17 cellular contexts compared by ENCODE assay signal in the genomic region with DNA sequence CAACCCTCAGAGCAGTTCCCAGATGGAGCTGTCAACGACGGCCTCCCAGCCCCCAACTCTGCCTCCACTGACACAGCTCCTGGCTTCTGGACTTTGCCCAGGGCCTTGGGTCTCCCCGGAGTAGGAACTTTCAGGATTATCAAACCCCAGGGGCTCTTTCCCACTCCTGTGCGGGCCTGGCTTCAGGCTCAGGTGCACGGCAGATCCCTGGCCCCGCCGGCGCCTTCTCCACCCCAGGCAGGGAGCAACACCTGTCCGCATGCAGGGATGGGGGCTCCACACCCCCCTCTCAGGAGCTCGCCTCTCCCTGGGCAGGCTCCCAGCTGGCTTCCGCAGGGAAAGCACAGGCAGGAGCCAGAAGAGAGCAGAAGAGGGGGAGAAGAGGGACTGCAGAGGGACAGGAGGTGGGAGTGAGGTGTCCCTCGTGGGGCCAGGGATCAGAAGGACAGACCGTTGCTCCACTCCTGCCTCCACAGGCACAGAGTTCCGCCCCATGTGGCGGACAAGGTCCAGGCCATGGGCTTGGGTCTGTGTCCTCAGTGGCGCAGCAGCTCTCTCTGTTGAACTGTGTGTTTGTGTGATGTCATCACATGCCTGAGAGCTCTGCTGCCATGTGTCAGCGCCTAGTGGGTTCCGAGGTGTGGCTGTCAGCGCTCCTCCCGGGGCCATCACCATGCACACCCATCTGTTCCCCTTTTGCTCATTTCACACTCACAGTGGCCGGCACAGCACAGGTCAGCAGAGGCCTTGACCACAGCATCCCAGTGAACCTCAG.
DNase-seq lines count a peak whose midpoint lies in the region; ATAC-seq, FAIRE-seq and TF ChIP-seq lines count a peak whose summit lies in the region.
"Had no signal": no experiment of that assay in that cellular context is flagged by ENCODE, and none has a peak within 500 bp of the region (broad histone marks: within the 10 kb centered on the region; RNA-seq: fewer than 3 reads in every experiment).

No MANE protein-coding gene starts in this region.

- no peaks in the 10 kb centered on the region for H3K79me1 ChIP-seq in H1 (ENCODE audit: low read depth, low read length)

- TF ChIP-seq CTCF in H1 (IDR thresholded peaks at IDR 0.05; ENCODE audit: control extremely low read depth in 1 of 3, insufficient read depth in 1 of 3, low read depth in 1 of 3, low read length in 3 of 3) = no peak

- DNase-seq in HuH-7.5 (ENCODE audit: low spot score) = peak; percentile 52
- peak; percentile 76 for DNase-seq in NCI-H2171 (lab: John Stamatoyannopoulos, UW)
- no peak for DNase-seq in H1 (ENCODE audit: low read depth in 1 of 2, low spot score in 2 of 2)
- DNase-seq in mucosa of gallbladder (ENCODE audit: low spot score) = peak; percentile 56
- DNase-seq in SKM-1 treated with dmso at 0.1 percent for 144 hours (lab: John Stamatoyannopoulos, UW; ENCODE audit: unreplicated experiment) = no peak
- DNase-seq in NCI-H2081 treated with DMSO at 0.1 percent for 48 hours (lab: John Stamatoyannopoulos, UW) = no peak
- DNase-seq: activated CD4-positive, alpha-beta T cell treated with anti-CD3 and anti-CD28 coated beads for 1 hour; activated T-cell treated with anti-CD3 and anti-CD28 coated beads for 4 hours; DMS79; effector CD8-positive, alpha-beta T cell; NCI-H446 treated with DMSO at 0.1 percent for 48 hours had no signal

- no peak overlapping the region for H2BK12ac ChIP-seq in H1 (ENCODE audit: low read depth, low read length)

- TF ChIP-seq RAD21 in H1 (IDR thresholded peaks at IDR 0.05 in 1 of 2, conservative IDR thresholded peaks at IDR 0.05 in 1 of 2; ENCODE audit: low read depth in 2 of 2, low read length in 2 of 2) = no peak

- no peak overlapping the region for H3K4ac ChIP-seq in H1 (replicated peaks; ENCODE audit: insufficient read length, low read depth, low read length)

- H3K18ac ChIP-seq in H1 (ENCODE audit: extremely low read depth, low read length) = no peak overlapping the region

- no peak overlapping the region for H3K4me3 ChIP-seq in H1 (ENCODE audit: extremely low read depth in 1 of 4, insufficient read depth in 2 of 4, low read depth in 3 of 4, low read length in 4 of 4)
- H3K4me3 ChIP-seq: Peyer's patch, thoracic aorta had no signal

- 88% methylated on average over 21 of the region's 21 CpGs; no CpG with 5 or more reads in 1 of the 2 experiments for WGBS in H1 (ENCODE audit: extremely low coverage in 1 of 2, insufficient coverage in 1 of 2, insufficient read length in 1 of 2, insufficient replicate concordance in 2 of 2, low coverage in 1 of 2, low lambda C conversion rate in 2 of 2, missing lambda C conversion rate in 1 of 2), 2 experiments

- H3K9me3 ChIP-seq in H1 (ENCODE audit: insufficient read depth in 2 of 2, low read depth in 1 of 2, low read length in 1 of 2) = no peaks in the 10 kb centered on the region
- H3K9me3 ChIP-seq: Peyer's patch, thoracic aorta had no signal

- no peak overlapping the region for H2BK20ac ChIP-seq in H1 (ENCODE audit: low read length)

- H4K20me1 ChIP-seq in H1 (replicated peaks in 1 of 2; ENCODE audit: control insufficient read depth in 1 of 2, insufficient read depth in 2 of 2, low read length in 2 of 2) = peaks cover 0 to 8% of the 10 kb centered on the region in 2 experiments

- peaks cover 16 to 33% (median 29%) of the 10 kb centered on the region in 4 experiments for H3K36me3 ChIP-seq in H1 (ENCODE audit: control insufficient read depth in 2 of 4, insufficient read depth in 4 of 4, low read length in 3 of 4)
- H3K36me3 ChIP-seq: thoracic aorta had no signal

- peaks cover 10% of the 10 kb centered on the region; the same call in 1 of the 2 replicates for H3K23me2 ChIP-seq in H1 (ENCODE audit: low read depth, low read length)

- TF ChIP-seq POLR2A in H1 (IDR thresholded peaks at IDR 0.05; ENCODE audit: control extremely low read depth in 1 of 2, low read depth in 2 of 2, low read length in 2 of 2) = no peak

- no peak overlapping the region for H3K4me2 ChIP-seq in H1 (ENCODE audit: insufficient read depth in 1 of 2, low read depth in 2 of 2, low read length in 2 of 2)

- no peak overlapping the region for H3K56ac ChIP-seq in H1 (replicated peaks; ENCODE audit: insufficient read length, low read depth, low read length)

- TF ChIP-seq EP300 in H1 (IDR thresholded peaks at IDR 0.05; ENCODE audit: borderline replicate concordance in 1 of 2, low read depth in 2 of 2, low read length in 2 of 2) = no peak

- H3K27ac ChIP-seq in H1 (ENCODE audit: low read depth, low read length) = no peak overlapping the region
- H3K27ac ChIP-seq: thoracic aorta had no signal

- no peak overlapping the region for H3K9ac ChIP-seq in H1 (replicated peaks in 1 of 4; ENCODE audit: extremely low read depth in 1 of 4, low read depth in 3 of 4, low read length in 3 of 4)

- H3K27me3 ChIP-seq in H1 (replicated peaks in 1 of 4; ENCODE audit: control insufficient read depth in 3 of 4, extremely low read depth in 1 of 4, insufficient read depth in 3 of 4, low read length in 3 of 4) = no peaks in the 10 kb centered on the region
- H3K27me3 ChIP-seq: Peyer's patch had no signal

- H4K5ac ChIP-seq in H1 (ENCODE audit: insufficient read length, low read depth, low read length) = no peak overlapping the region

- no peak overlapping the region for H3K14ac ChIP-seq in H1 (ENCODE audit: insufficient read length)

- CTCF ChIA-PET in H1 (lab: Charles Lee; ENCODE audit: partially characterized antibody) = interaction anchor here (1.0 kb wide), 1 partner anchor 168 kb away, joined by 3 read pairs; no protein-coding TSS in a partner anchor

- FAIRE-seq in H1 (lab: Jason Lieb, UNC) = no peak
- FAIRE-seq: bronchial epithelial cell had no signal

- H2AFZ ChIP-seq in H1 (ENCODE audit: low read length) = no peak overlapping the region

- POLR2A ChIA-PET in H1 (lab: Charles Lee; ENCODE audit: partially characterized antibody) = interaction anchor here (0.8 to 1.1 kb wide), 2 partner anchors 9 to 20 kb away, joined by 3 read pairs; no protein-coding TSS in a partner anchor

- no peak overlapping the region for H2AK5ac ChIP-seq in H1 (ENCODE audit: low read depth, low read length)

- H3K79me2 ChIP-seq in H1 (ENCODE audit: control insufficient read depth in 1 of 2, insufficient read depth in 2 of 2, low read length in 2 of 2) = no peaks in the 10 kb centered on the region

- no peak overlapping the region for H2BK15ac ChIP-seq in H1 (ENCODE audit: low read length)

- no peak overlapping the region for H4K91ac ChIP-seq in H1 (replicated peaks; ENCODE audit: insufficient read length, low read length)

- 0 out of 2 replicates have a peak overlapping the region, but pooled peaks have one; percentile 12 for H2BK5ac ChIP-seq in H1 (ENCODE audit: low read depth, low read length)

- no peaks in the 10 kb centered on the region for H3K4me1 ChIP-seq in H1 (replicated peaks in 1 of 4; ENCODE audit: control insufficient read depth in 3 of 4, insufficient read depth in 4 of 4, low read length in 3 of 4)

- H2BK120ac ChIP-seq in H1 (replicated peaks; ENCODE audit: low read depth, low read length) = no peak overlapping the region

- ATAC-seq in GM21576 (IDR thresholded peaks at IDR 0.05; ENCODE audit: unreplicated experiment) (no peak), HG03469 (IDR thresholded peaks at IDR 0.05; ENCODE audit: unreplicated experiment) (no peak)
- ATAC-seq: activated naive CD4-positive, alpha-beta T cell treated with anti-CD3 and anti-CD28 coated beads, Interleukin-2, amount 50 U/mL, for 72 hours had no signal

- H3K23ac ChIP-seq in H1 (ENCODE audit: insufficient read length) = no peak overlapping the region

- no peak overlapping the region; the same call in 1 of the 2 replicates for H4K8ac ChIP-seq in H1 (ENCODE audit: extremely low read depth, insufficient read depth, low read length)

TF ChIP-seq in H1, 55 proteins besides CTCF, POLR2A, EP300 and RAD21:
- TF ChIP-seq BACH1 (IDR thresholded peaks at IDR 0.05; ENCODE audit: low read length) = no peak
- no peak for TF ChIP-seq RBBP5 (IDR thresholded peaks at IDR 0.05; ENCODE audit: borderline replicate concordance, low read depth, low read length)
- no peak for TF ChIP-seq ASH2L (IDR thresholded peaks at IDR 0.05; ENCODE audit: low read length)
- TF ChIP-seq SP1 (IDR thresholded peaks at IDR 0.05; ENCODE audit: low read depth, low read length) = no peak
- TF ChIP-seq SIX5 (IDR thresholded peaks at IDR 0.05; ENCODE audit: low read depth, low read length) = no peak
- no peak for TF ChIP-seq NANOG (IDR thresholded peaks at IDR 0.05; ENCODE audit: insufficient read depth, low read depth, low read length, poor library complexity, severe bottlenecking)
- TF ChIP-seq SUZ12 (IDR thresholded peaks at IDR 0.05; ENCODE audit: low read length) = no peak
- TF ChIP-seq BRCA1 (IDR thresholded peaks at IDR 0.05; ENCODE audit: low read depth, low read length) = no peak
- TF ChIP-seq SIRT6 (IDR thresholded peaks at IDR 0.05; ENCODE audit: low read length) = no peak
- TF ChIP-seq TEAD4 (IDR thresholded peaks at IDR 0.05; ENCODE audit: low read depth, low read length) = no peak
- TF ChIP-seq CBX5 (IDR thresholded peaks at IDR 0.05; ENCODE audit: low read depth, low read length) = no peak
- no peak for TF ChIP-seq TBP (IDR thresholded peaks at IDR 0.05; ENCODE audit: low read depth, low read length)
- no peak for TF ChIP-seq CHD2 (IDR thresholded peaks at IDR 0.05; ENCODE audit: low read length)
- TF ChIP-seq CEBPB (IDR thresholded peaks at IDR 0.05; ENCODE audit: low read depth, low read length) = no peak

Comparison
In these comparisons a context has a peak if more than half of its experiments do, and no peak if none do; other contexts are left out.
1. DNase-seq: peak in HuH-7.5 (single experiment), NCI-H2171 (single experiment) and mucosa of gallbladder (single experiment); none in H1 (0 of 2), SKM-1 treated with dmso at 0.1 percent for 144 hours (single experiment) and NCI-H2081 treated with DMSO at 0.1 percent for 48 hours (single experiment).